Comparison of ENCODE assay signal across 8 cellular contexts in the genomic region with DNA sequence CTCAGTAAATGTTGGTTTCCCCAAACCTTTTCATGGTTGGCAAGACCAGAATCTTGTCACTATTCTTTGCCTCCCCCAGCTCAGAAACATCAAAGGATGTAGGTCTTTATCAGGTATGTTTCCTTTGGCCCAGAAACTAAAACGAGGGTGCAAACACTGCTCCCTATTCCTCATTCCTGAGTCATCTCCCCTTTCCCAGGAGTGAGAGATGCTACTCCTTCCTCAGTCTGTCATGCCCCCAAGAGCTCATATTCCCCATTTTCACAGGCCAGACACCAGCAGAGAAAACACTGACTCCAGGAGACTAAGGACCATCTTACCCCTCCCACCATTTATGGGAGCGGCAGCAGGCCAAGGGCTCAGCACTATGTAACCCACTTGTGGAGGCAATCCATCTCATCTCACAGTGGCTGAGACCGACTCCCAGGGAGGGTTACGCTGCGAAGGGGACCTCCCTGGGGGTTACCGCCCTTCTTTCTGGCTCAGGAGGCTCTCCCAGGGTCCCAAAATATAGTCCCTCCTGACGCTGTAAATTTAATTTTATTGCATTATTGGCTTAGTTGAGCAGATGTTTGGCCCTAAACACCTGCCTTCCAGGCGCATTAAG. TPM values are rescaled to one million over a fixed set of nuclear protein-coding genes. Genes with fewer than 3 reads are reported as not detected.
DNase-seq lines count a peak whose midpoint lies in the region; ATAC-seq lines count a peak whose summit lies in the region.

No MANE protein-coding gene starts in this region.

- no CpG with 5 or more reads among the region's 8 CpGs for WGBS in mesendoderm (ENCODE audit: extremely low coverage, insufficient coverage, low lambda C conversion rate)

- H3K36me3 Mint-ChIP-seq in activated naive CD8-positive, alpha-beta T cell, result peaks cover 13% of the 10 kb centered on the region

- peaks cover 55% of the 10 kb centered on the region for H3K79me2 ChIP-seq in ACC112 (ENCODE audit: control insufficient read depth, insufficient read depth, low read length, unreplicated experiment)
- H3K79me2 ChIP-seq in mesendoderm (ENCODE audit: control insufficient read depth, insufficient read depth, low read length), result peaks cover 31% of the 10 kb centered on the region

- peak overlapping the region; percentile 98 for H3K4me3 ChIP-seq in ACC112 (ENCODE audit: low read depth, low read length)
- H3K4me3 ChIP-seq in HAP-1, result peak overlapping the region; percentile 77
- H3K4me3 ChIP-seq in mesendoderm (ENCODE audit: low read length), result no peak overlapping the region

- H3K23ac ChIP-seq in mesendoderm (ENCODE audit: low read length), result no peak overlapping the region

- DNase-seq in HAP-1 (ENCODE audit: low spot score in 2 of 2) (peak in 1 of 2 experiments; percentile 45), mesendoderm (no peak), NCI-H748 (lab: John Stamatoyannopoulos, UW; ENCODE audit: unreplicated experiment) (no peak), 8988T (no peak), dermis blood vessel endothelial cell (no peak)

- no peak overlapping the region for H3K4ac ChIP-seq in mesendoderm (ENCODE audit: low read depth, low read length)

- H3K27me3 ChIP-seq in ACC112 (ENCODE audit: insufficient read depth, low read length) (no peaks in the 10 kb centered on the region), HAP-1 (ENCODE audit: low read depth) (no peaks in the 10 kb centered on the region), mesendoderm (ENCODE audit: insufficient read depth, low read length, poor library complexity) (no peaks in the 10 kb centered on the region)

- no peak overlapping the region for H3K18ac ChIP-seq in mesendoderm (ENCODE audit: low read length)

- peak overlapping the region; percentile 85 for H3K9ac ChIP-seq in mesendoderm (ENCODE audit: low read length)

- H3K27ac ChIP-seq in ACC112 (ENCODE audit: low read depth, low read length) (no peak overlapping the region), mesendoderm (ENCODE audit: low read depth, low read length) (no peak overlapping the region)

- no peaks in the 10 kb centered on the region for H3K27me3 Mint-ChIP-seq in activated naive CD8-positive, alpha-beta T cell

- H3K27ac Mint-ChIP-seq in activated naive CD8-positive, alpha-beta T cell, result peak overlapping the region; percentile 99

- peaks cover 36% of the 10 kb centered on the region for H3K4me1 Mint-ChIP-seq in activated naive CD8-positive, alpha-beta T cell (ENCODE audit: low read depth)

- no peak overlapping the region for H2BK120ac ChIP-seq in mesendoderm (ENCODE audit: low read depth, low read length)

- H3K9me3 ChIP-seq in HAP-1, result no peaks in the 10 kb centered on the region

- in situ Hi-C loops in HAP-1 (cut with MboI; ENCODE audit: low sequenced_read_pairs), result no loop called here

- H3K9me3 Mint-ChIP-seq in activated naive CD8-positive, alpha-beta T cell (ENCODE audit: low read depth), result no peaks in the 10 kb centered on the region

- peak overlapping the region; percentile 99 for H3K4me3 Mint-ChIP-seq in activated naive CD8-positive, alpha-beta T cell

- H3K4me2 ChIP-seq in mesendoderm (ENCODE audit: low read length), result peak overlapping the region; percentile 53

- ATAC-seq in GM21619 (IDR thresholded peaks at IDR 0.05; ENCODE audit: unreplicated experiment), result no peak

- no peak overlapping the region for H4K8ac ChIP-seq in mesendoderm (ENCODE audit: low read depth, low read length)

- H3K56ac ChIP-seq in mesendoderm (ENCODE audit: low read length), result peak overlapping the region; percentile 93

- no peak overlapping the region for H4K5ac ChIP-seq in mesendoderm (ENCODE audit: low read length)

- H3K36me3 ChIP-seq in ACC112 (ENCODE audit: insufficient read depth, low read length), result peaks cover 38% of the 10 kb centered on the region
- H3K36me3 ChIP-seq in HAP-1 (replicated peaks), result peaks cover 32% of the 10 kb centered on the region
- H3K36me3 ChIP-seq in mesendoderm (ENCODE audit: control insufficient read depth, insufficient read depth, low read length), result peaks cover 12% of the 10 kb centered on the region

- peaks cover 20% of the 10 kb centered on the region for H3K79me1 ChIP-seq in mesendoderm (ENCODE audit: low read length)

- no peak overlapping the region for H2BK5ac ChIP-seq in mesendoderm (ENCODE audit: low read length)

- H2AK5ac ChIP-seq in mesendoderm (ENCODE audit: low read length), result no peak overlapping the region

- no peak overlapping the region for H2AFZ ChIP-seq in ACC112 (ENCODE audit: low read length, unreplicated experiment)

- H2BK15ac ChIP-seq in mesendoderm (replicated peaks; ENCODE audit: low read depth), result no peak overlapping the region

- peaks cover 9% of the 10 kb centered on the region for H3K4me1 ChIP-seq in ACC112 (ENCODE audit: control insufficient read depth, insufficient read depth, low read length, unreplicated experiment)
- peaks cover 12% of the 10 kb centered on the region for H3K4me1 ChIP-seq in HAP-1
- peaks cover 2% of the 10 kb centered on the region for H3K4me1 ChIP-seq in mesendoderm (ENCODE audit: control insufficient read depth, low read depth, low read length)

RNA-seq across cellular contexts. Expression of a gene that starts 1.5 kb away (rescaled TPM):
- polyA plus RNA-seq in mesendoderm (2013, experiment 1 of 2), result 34.4 TPM
- 31.4 TPM for polyA plus RNA-seq in mesendoderm (2013, experiment 2 of 2)
- 12.9 and 18.3 TPM in 2 replicates for total RNA-seq in dermis blood vessel endothelial cell

RNA-seq across cellular contexts. Expression of a gene that starts 18.1 kb away (rescaled TPM):
- polyA plus RNA-seq in mesendoderm (2013, experiment 1 of 2), result 17.5 TPM
- 19.4 TPM for polyA plus RNA-seq in mesendoderm (2013, experiment 2 of 2)
- 17.0 and 17.9 TPM in 2 replicates for total RNA-seq in dermis blood vessel endothelial cell

RNA-seq across cellular contexts. Expression of a gene that starts 31.5 kb away (rescaled TPM):
- polyA plus RNA-seq in mesendoderm (2013, experiment 1 of 2), result 46.4 TPM
- 48.7 TPM for polyA plus RNA-seq in mesendoderm (2013, experiment 2 of 2)
- total RNA-seq in dermis blood vessel endothelial cell, result 61.8 and 165 TPM in 2 replicates

RNA-seq across cellular contexts. Expression of a gene that starts 31.6 kb away (rescaled TPM):
- 12.1 TPM for polyA plus RNA-seq in mesendoderm (2013, experiment 1 of 2)
- 12.7 TPM for polyA plus RNA-seq in mesendoderm (2013, experiment 2 of 2)
- total RNA-seq in dermis blood vessel endothelial cell, result 20.1 and 24.4 TPM in 2 replicates

RNA-seq across cellular contexts. Expression of a gene that starts 35.9 kb away (rescaled TPM):
- 13.0 TPM for polyA plus RNA-seq in mesendoderm (2013, experiment 1 of 2)
- polyA plus RNA-seq in mesendoderm (2013, experiment 2 of 2), result 14.6 TPM
- 15.0 and 19.0 TPM in 2 replicates for total RNA-seq in dermis blood vessel endothelial cell
